In the genomic region with DNA sequence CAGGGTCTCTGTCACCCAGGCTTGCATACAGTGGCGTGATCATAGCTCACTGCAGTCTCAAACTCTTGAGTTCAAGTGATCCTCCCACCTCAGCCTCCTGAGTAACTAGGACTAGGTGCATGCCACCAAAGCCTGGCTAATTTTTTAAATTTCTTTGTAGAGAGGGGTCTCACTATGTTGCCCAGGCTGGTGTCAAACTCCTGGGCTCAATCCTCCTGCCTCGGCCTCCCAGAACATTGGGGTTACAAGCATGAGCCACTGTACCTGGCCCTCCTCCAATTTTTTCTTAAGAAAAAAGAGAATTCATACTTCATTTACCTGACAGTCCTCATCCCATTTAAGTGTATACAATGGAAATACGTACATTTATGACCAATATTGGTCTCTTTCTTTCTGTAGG, we compare ENCODE assay signal across 23 cellular contexts.
"Had no signal": no experiment of that assay in that cellular context is flagged by ENCODE, and none has a peak within 500 bp of the region (broad histone marks: within the 10 kb centered on the region; RNA-seq: fewer than 3 reads in every experiment).

No MANE protein-coding gene starts in this region.

- H3K4me3 ChIP-seq: colonic mucosa, gastroesophageal sphincter, lung, prostate gland, right atrium auricular region, sigmoid colon, testis, tibial nerve, upper lobe of left lung had no signal

- H3K27me3 ChIP-seq: colonic mucosa, foreskin keratinocyte, gastroesophageal sphincter, right atrium auricular region, sigmoid colon, testis, tibial nerve, upper lobe of left lung had no signal

- H3K27me3 Mint-ChIP-seq: dendritic cell treated with granulocyte-macrophage colony-stimulating factor and Interleukin-4, amounts not matched to agents 40 ng/mL and 50 ng/mL, for 4 days; memory B cell had no signal

- H3K4me1 ChIP-seq: colonic mucosa, gastroesophageal sphincter, prostate gland, testis, upper lobe of left lung had no signal

- H3K4me3 Mint-ChIP-seq: dendritic cell treated with granulocyte-macrophage colony-stimulating factor and Interleukin-4, amounts not matched to agents 40 ng/mL and 50 ng/mL, for 4 days; endodermal cell; memory B cell; natural killer cell; stimulated activated effector memory CD8-positive, alpha-beta T cell treated with anti-CD3 and anti-CD28 coated beads, Interleukin-12 subunit alpha, Interleukin-12 subunit beta, amount 100 ng/mL, for 72 hours had no signal

- H3K27ac Mint-ChIP-seq: dendritic cell treated with granulocyte-macrophage colony-stimulating factor and Interleukin-4, amounts not matched to agents 40 ng/mL and 50 ng/mL, for 4 days; endodermal cell; memory B cell; natural killer cell; stimulated activated effector memory CD8-positive, alpha-beta T cell treated with anti-CD3 and anti-CD28 coated beads, Interleukin-12 subunit alpha, Interleukin-12 subunit beta, amount 100 ng/mL, for 72 hours had no signal

- H3K9me3 Mint-ChIP-seq: dendritic cell treated with granulocyte-macrophage colony-stimulating factor and Interleukin-4, amounts not matched to agents 40 ng/mL and 50 ng/mL, for 4 days; endodermal cell; natural killer cell; stimulated activated effector memory CD8-positive, alpha-beta T cell treated with anti-CD3 and anti-CD28 coated beads, Interleukin-12 subunit alpha, Interleukin-12 subunit beta, amount 100 ng/mL, for 72 hours had no signal

- DNase-seq: colonic mucosa; effector CD8-positive, alpha-beta T cell; endodermal cell; foreskin keratinocyte; glutamatergic neuron; natural killer cell; nucleus accumbens; sigmoid colon; stimulated activated CD4-positive, alpha-beta T cell treated with anti-CD3 and anti-CD28 coated beads, Interleukin-2, amount 100 ng/mL, for 24 hours; stimulated activated CD4-positive, alpha-beta T cell treated with anti-CD3 and anti-CD28 coated beads, Interleukin-4, amount 100 ng/mL, for 24 hours; stimulated activated naive CD8-positive, alpha-beta T cell treated with anti-CD3 and anti-CD28 coated beads, Interleukin-15, Interleukin-2, amounts not matched to agents 100 U/mL and 50 U/mL, for 24 hours; substantia nigra; testis; upper lobe of left lung had no signal

- H3K27ac ChIP-seq: colonic mucosa, epithelial cell of prostate, foreskin keratinocyte, gastroesophageal sphincter, prostate gland, right atrium auricular region, sigmoid colon, testis, upper lobe of left lung had no signal

- H3K36me3 ChIP-seq: colonic mucosa, gastroesophageal sphincter, prostate gland, right atrium auricular region, sigmoid colon, tibial nerve, upper lobe of left lung had no signal

- H3K9me3 ChIP-seq: colonic mucosa, gastroesophageal sphincter, prostate gland, right atrium auricular region, sigmoid colon, testis, tibial nerve, upper lobe of left lung had no signal
